ENCODE assay signal across 9 cellular contexts in genomic region chr2:170713280-170714155, GRCh38. TPM values are rescaled to one million over a fixed set of nuclear protein-coding genes. Genes with fewer than 3 reads are reported as not detected.
A peak's percentile ranks its signal among the peaks of the same experiment; 100 is the strongest.
DNase-seq lines count a peak whose midpoint lies in the region; ATAC-seq and TF ChIP-seq lines count a peak whose summit lies in the region.
"Had no signal": no experiment of that assay in that cellular context is flagged by ENCODE, and none has a peak within 500 bp of the region (broad histone marks: within the 10 kb centered on the region; RNA-seq: fewer than 3 reads in every experiment).

No MANE protein-coding gene starts in this region.

- no peaks in the 10 kb centered on the region for H3K27me3 ChIP-seq in KMS-11 (ENCODE audit: insufficient read depth, low read depth)
- H3K27me3 ChIP-seq in ectodermal cell (ENCODE audit: control insufficient read depth, insufficient read depth, low read length, poor library complexity, severe bottlenecking): peaks cover 92% of the 10 kb centered on the region
- H3K27me3 ChIP-seq in neural cell (ENCODE audit: insufficient read depth, low read depth, low read length): peaks cover 98% of the 10 kb centered on the region

- no peak for TF ChIP-seq RAD21 in neural cell (conservative IDR thresholded peaks at IDR 0.05)

- H3F3A ChIP-seq in neural cell (ENCODE audit: insufficient read depth, low read length, poor library complexity, severe bottlenecking): no peaks in the 10 kb centered on the region

- no peaks in the 10 kb centered on the region for H3K79me2 ChIP-seq in KMS-11 (ENCODE audit: insufficient read depth, low read depth)
- H3K79me2 ChIP-seq in neural cell (replicated peaks; ENCODE audit: insufficient read depth, low read length): no peaks in the 10 kb centered on the region

- TF ChIP-seq CTCF in C4-2B (conservative IDR thresholded peaks at IDR 0.05) (no peak), KMS-11 (conservative IDR thresholded peaks at IDR 0.05; ENCODE audit: low read depth, low read length) (no peak), neural cell (IDR thresholded peaks at IDR 0.05; ENCODE audit: poor library complexity, severe bottlenecking) (no peak)

- no peaks in the 10 kb centered on the region for H3K4me1 ChIP-seq in KMS-11 (ENCODE audit: low read depth, poor library complexity, severe bottlenecking)
- peaks cover 17% of the 10 kb centered on the region for H3K4me1 ChIP-seq in ectodermal cell (ENCODE audit: control insufficient read depth, insufficient read depth, low read length)

- H3K9ac ChIP-seq in KMS-11: no peak overlapping the region
- no peak overlapping the region for H3K9ac ChIP-seq in neural cell (ENCODE audit: low read length)

- peak overlapping the region; percentile 39; the same call in 1 of the 2 replicates for H3K27ac ChIP-seq in C4-2B
- no peak overlapping the region for H3K27ac ChIP-seq in KMS-11
- H3K27ac ChIP-seq in ectodermal cell (ENCODE audit: insufficient read depth, low read depth, low read length, poor library complexity, severe bottlenecking): no peak overlapping the region
- no peak overlapping the region for H3K27ac ChIP-seq in neural cell (ENCODE audit: low read length)

- no peak overlapping the region for H3K4me3 ChIP-seq in KMS-11 (IDR thresholded peaks at IDR 0.05; ENCODE audit: insufficient read depth, low read depth, low read length)
- H3K4me3 ChIP-seq in ectodermal cell (ENCODE audit: insufficient read depth, low read depth, low read length): peak overlapping the region; percentile 76
- peak overlapping the region; percentile 28 for H3K4me3 ChIP-seq in neural cell (ENCODE audit: low read length)

- DNase-seq in NCI-H2081 treated with DMSO at 0.1 percent for 48 hours (lab: John Stamatoyannopoulos, UW) (no peak), NCI-H748 treated with DMSO at 0.1 percent for 48 hours (lab: John Stamatoyannopoulos, UW) (no peak)
- DNase-seq: NCI-H524 treated with DMSO at 0.1 percent for 48 hours had no signal

- H3K9me3 ChIP-seq in ectodermal cell (ENCODE audit: control insufficient read depth, low read length): no peaks in the 10 kb centered on the region
- no peaks in the 10 kb centered on the region for H3K9me3 ChIP-seq in neural cell (ENCODE audit: low read length)

- no peaks in the 10 kb centered on the region for H3K9me2 ChIP-seq in neural cell (ENCODE audit: insufficient read depth, low read length)

- 1% methylated on average over 81 of the region's 81 CpGs for WGBS in ectodermal cell, 2 experiments

- TF ChIP-seq EP300 in neural cell (conservative IDR thresholded peaks at IDR 0.05; ENCODE audit: poor library complexity, severe bottlenecking): no peak

- H3K36me3 ChIP-seq in KMS-11 (ENCODE audit: insufficient read depth) (no peaks in the 10 kb centered on the region), ectodermal cell (ENCODE audit: control insufficient read depth, insufficient read depth, low read length) (no peaks in the 10 kb centered on the region), neural cell (ENCODE audit: insufficient read depth, low read length) (no peaks in the 10 kb centered on the region)

- H4K20me1 ChIP-seq in KMS-11 (ENCODE audit: insufficient read depth) (no peaks in the 10 kb centered on the region), neural cell (ENCODE audit: insufficient read depth) (no peaks in the 10 kb centered on the region)

- ATAC-seq in HG03139 (IDR thresholded peaks at IDR 0.05; ENCODE audit: unreplicated experiment) (no peak), HG03159 (IDR thresholded peaks at IDR 0.05; ENCODE audit: unreplicated experiment) (no peak)

- H3K4me2 ChIP-seq in KMS-11: peak overlapping the region; percentile 80; the same call in 1 of the 2 replicates
- H3K4me2 ChIP-seq in neural cell (ENCODE audit: low read length): no peak overlapping the region

- peak overlapping the region; percentile 78; the same call in 1 of the 2 replicates for H2AFZ ChIP-seq in KMS-11 (ENCODE audit: low read depth)
- H2AFZ ChIP-seq in neural cell (ENCODE audit: low read depth, low read length): no peak overlapping the region

TF ChIP-seq in neural cell, 6 proteins besides CTCF, POLR2A, EP300 and RAD21:
- TF ChIP-seq POLR2AphosphoS5 (IDR thresholded peaks at IDR 0.05): no peak
- TF ChIP-seq TAF1 (IDR thresholded peaks at IDR 0.05; ENCODE audit: low read depth): no peak
- TF ChIP-seq SMC3 (conservative IDR thresholded peaks at IDR 0.05; ENCODE audit: poor library complexity): no peak
- TF ChIP-seq REST (IDR thresholded peaks at IDR 0.05; ENCODE audit: borderline replicate concordance): no peak
- TF ChIP-seq EZH2 (IDR thresholded peaks at IDR 0.05; ENCODE audit: borderline replicate concordance, insufficient read depth, low read length, poor library complexity, severe bottlenecking): no peak
- no peak for TF ChIP-seq MXI1 (conservative IDR thresholded peaks at IDR 0.05; ENCODE audit: poor library complexity, severe bottlenecking)

RNA-seq across cellular contexts. Expression of gene SP5, which starts 1.6 kb away (rescaled TPM):
- 43.4 TPM for polyA plus RNA-seq in ectodermal cell (2013, experiment 1 of 4)
- polyA plus RNA-seq in ectodermal cell (2013, experiment 2 of 4): 38.4 TPM
- polyA plus RNA-seq in ectodermal cell (2013, experiment 3 of 4): 52.2 TPM
- 48.8 TPM for polyA plus RNA-seq in ectodermal cell (2013, experiment 4 of 4)
- 0.15 TPM in 1 of 2 replicates, not detected in the other for polyA plus RNA-seq in neural cell
- not detected in 2 replicates for polyA minus RNA-seq in neural cell

RNA-seq across cellular contexts. Expression of gene ERICH2, which starts 56.7 kb away (rescaled TPM):
- polyA plus RNA-seq in ectodermal cell (2013, experiment 1 of 4): 5.4 TPM
- polyA plus RNA-seq in ectodermal cell (2013, experiment 2 of 4): 4.5 TPM
- polyA plus RNA-seq in ectodermal cell (2013, experiment 3 of 4): 3.5 TPM
- polyA plus RNA-seq in ectodermal cell (2013, experiment 4 of 4): 4.7 TPM
- polyA plus RNA-seq in neural cell: 1.3 TPM in 1 of 2 replicates, not detected in the other
- polyA minus RNA-seq in neural cell: not detected in 2 replicates
